In the genomic region with DNA sequence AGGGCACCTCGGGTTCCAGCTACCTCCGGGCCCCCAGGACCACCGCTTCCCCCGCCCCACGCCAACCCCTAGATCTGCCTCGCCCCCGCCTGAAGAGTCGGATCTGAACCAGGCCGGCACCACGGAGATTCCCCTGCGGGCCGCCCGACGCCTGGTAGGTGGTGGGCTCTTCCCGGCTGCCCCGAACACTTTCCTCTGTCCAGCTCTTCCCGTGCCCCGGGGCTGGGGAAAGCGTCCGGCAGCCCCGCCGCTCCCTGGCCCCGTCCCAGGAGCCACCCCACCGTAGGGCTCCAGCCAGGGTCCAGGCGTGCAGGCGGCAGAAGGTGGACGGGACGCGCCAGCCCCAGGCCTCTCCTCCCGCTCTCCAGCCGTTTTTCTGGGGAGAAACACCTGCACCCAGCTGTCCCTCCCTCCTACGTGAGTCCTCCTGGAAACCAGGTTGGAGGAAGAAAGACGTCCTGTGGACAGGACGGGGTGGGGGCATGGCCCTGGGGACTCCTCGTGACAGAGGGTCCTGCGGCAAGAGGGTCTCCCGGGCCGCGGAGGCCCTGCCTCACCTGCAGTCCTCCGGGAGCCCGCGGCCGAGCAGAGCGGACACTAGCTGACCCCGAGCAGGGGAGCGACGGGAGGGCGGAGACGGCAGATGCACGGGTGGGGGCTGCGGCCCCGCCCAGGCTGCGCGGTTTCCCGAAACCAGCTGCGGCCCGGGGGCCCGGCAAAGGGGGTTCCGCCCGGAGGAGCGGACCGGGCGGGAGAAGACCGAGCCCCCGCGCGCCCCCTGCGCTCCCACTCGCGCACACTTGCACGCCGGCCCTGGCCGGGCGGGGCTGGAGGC, we compare ENCODE assay signal across 8 cellular contexts. TPM values are rescaled to one million over a fixed set of nuclear protein-coding genes. Genes with fewer than 3 reads are reported as not detected.
DNase-seq lines count a peak whose midpoint lies in the region; ATAC-seq, FAIRE-seq and TF ChIP-seq lines count a peak whose summit lies in the region.
"Had no signal": no experiment of that assay in that cellular context is flagged by ENCODE, and none has a peak within 500 bp of the region (broad histone marks: within the 10 kb centered on the region; RNA-seq: fewer than 3 reads in every experiment).

A gene (minus strand): TSS at position 624 of the 835 bp plus-strand sequence. CDS start 3,795 bp downstream, outside the sequence.

- H3K14ac ChIP-seq in IMR-90 (replicated peaks; ENCODE audit: low read depth, low read length) = no peak within 1 kb of the TSS

- dilution Hi-C loops in IMR-90 (cut with HindIII; ENCODE audit: low sequenced_read_pairs, unreplicated experiment) = no loop called here

- ATAC-seq in IMR-90 (ENCODE audit: low read depth) (peak; percentile 46), GM12878 (no peak), HG02981 (IDR thresholded peaks at IDR 0.05; ENCODE audit: unreplicated experiment) (no peak)

- no peaks in the 10 kb centered on the region for H3F3A ChIP-seq in smooth muscle cell (ENCODE audit: low read depth)

- peak within 1 kb of the TSS; percentile 21; the same call in 1 of the 2 replicates for H3K4me3 ChIP-seq in IMR-90 (ENCODE audit: insufficient read depth, low read depth, low read length)
- H3K4me3 ChIP-seq in GM12878 = no peak within 1 kb of the TSS
- H3K4me3 ChIP-seq in kidney epithelial cell (ENCODE audit: low read depth, low read length) = no peak within 1 kb of the TSS
- H3K4me3 ChIP-seq in smooth muscle cell = peak within 1 kb of the TSS; percentile 62
- peak within 1 kb of the TSS in 1 of 2 donors; percentile 27 for H3K4me3 ChIP-seq in foreskin fibroblast (ENCODE audit: low read depth in 1 of 2, low read length in 2 of 2)

- no peaks in the 10 kb centered on the region for H3K79me1 ChIP-seq in IMR-90 (ENCODE audit: low read depth in 1 of 2, low read length in 2 of 2)

- no peak for TF ChIP-seq EP300 in GM12878 (IDR thresholded peaks at IDR 0.05; ENCODE audit: borderline replicate concordance in 1 of 2, control insufficient read depth in 1 of 2, low read depth in 2 of 2, low read length in 2 of 2)

- SMC1A ChIA-PET in GM12878 (lab: Charles Lee; ENCODE audit: uncharacterized antibody, unreplicated experiment) = interaction anchor here (1.2 kb wide), 1 partner anchor 12 kb away, joined by 3 read pairs; no protein-coding TSS in a partner anchor

- 0 out of 2 replicates have a peak within 1 kb of the TSS, but pooled peaks have one; percentile 37 for H4K91ac ChIP-seq in IMR-90 (ENCODE audit: insufficient read depth, low read depth, low read length)

- FAIRE-seq in GM12878 (lab: Jason Lieb, UNC) = no peak
- FAIRE-seq: GM19239 had no signal

- H3K36me3 ChIP-seq in IMR-90 (ENCODE audit: control insufficient read depth, insufficient read depth, low read length) = peaks cover 2% of the 10 kb centered on the region; the same call in 1 of the 2 replicates
- H3K36me3 ChIP-seq in GM12878 (ENCODE audit: control insufficient read depth in 2 of 2, insufficient read depth in 2 of 2, low read length in 1 of 2) = no peaks in the 10 kb centered on the region
- H3K36me3 ChIP-seq in kidney epithelial cell (ENCODE audit: control insufficient read depth, insufficient read depth, low read length) = no peaks in the 10 kb centered on the region
- no peaks in the 10 kb centered on the region for H3K36me3 ChIP-seq in smooth muscle cell (ENCODE audit: low read depth)

- no peak for TF ChIP-seq POLR2A in IMR-90 (IDR thresholded peaks at IDR 0.05; ENCODE audit: low read depth, low read length)
- TF ChIP-seq POLR2A in GM12878 (IDR thresholded peaks at IDR 0.05; ENCODE audit: low read depth, low read length) = no peak

- RAD21 ChIA-PET in GM12878 (lab: Charles Lee; ENCODE audit: unreplicated experiment) = interaction anchor here (1.5 kb wide), 1 partner anchor 12 kb away, joined by 5 read pairs; no protein-coding TSS in a partner anchor

- no peak within 1 kb of the TSS for H2AK5ac ChIP-seq in IMR-90 (ENCODE audit: low read depth, low read length)

- H3K9me3 ChIP-seq in IMR-90 (ENCODE audit: control insufficient read depth, insufficient read depth, low read length) (peaks cover 2% of the 10 kb centered on the region; the same call in 1 of the 2 replicates), GM12878 (replicated peaks; ENCODE audit: control insufficient read depth, insufficient read depth, low read length) (no peaks in the 10 kb centered on the region), smooth muscle cell (replicated peaks; ENCODE audit: low read depth) (no peaks in the 10 kb centered on the region)

- H2AK9ac ChIP-seq in IMR-90 (replicated peaks; ENCODE audit: low read depth, low read length, poor library complexity) = no peak within 1 kb of the TSS

- TF ChIP-seq RAD21 in IMR-90 (IDR thresholded peaks at IDR 0.05; ENCODE audit: low read length) (no peak), GM12878 (IDR thresholded peaks at IDR 0.05; ENCODE audit: insufficient read depth, low read depth, low read length) (no peak)

- no peaks in the 10 kb centered on the region for H3K9me1 ChIP-seq in IMR-90 (ENCODE audit: insufficient read depth, low read length)

- BruUV-seq in IMR-90 (replicated peaks; lab: Mats Ljungman, UMichigan) (no TSS peak), GM12878 (replicated peaks; lab: Mats Ljungman, UMichigan) (no TSS peak)

- no peak within 1 kb of the TSS for H3K4ac ChIP-seq in IMR-90 (ENCODE audit: low read depth, low read length)

- peak within 1 kb of the TSS; percentile 26; the same call in 1 of the 2 replicates for H3K18ac ChIP-seq in IMR-90 (ENCODE audit: low read depth, low read length)

- POLR2A ChIA-PET in IMR-90 (lab: Charles Lee; ENCODE audit: unreplicated experiment) = no interaction called here
- POLR2A ChIA-PET in GM12878 (lab: Charles Lee) = interaction anchor here (1.9 kb wide), 1 partner anchor 12 kb away, joined by 7 read pairs; no protein-coding TSS in a partner anchor

- WGBS in IMR-90 (ENCODE audit: extremely low coverage in 2 of 2, insufficient read length in 1 of 2), 2 experiments = 17% methylated on average over 25 of the region's 74 CpGs; no CpG with 5 or more reads in 1 of the 2 experiments
- 40% methylated on average over 65 of the region's 74 CpGs for WGBS in GM12878 (ENCODE audit: insufficient coverage, insufficient replicate concordance, low lambda C conversion rate, missing lambda C conversion rate)
- WGBS in smooth muscle cell (ENCODE audit: low lambda C conversion rate) = 23% methylated on average over 33 of the region's 74 CpGs

- H2BK120ac ChIP-seq in IMR-90 (ENCODE audit: low read depth, low read length) = no peak within 1 kb of the TSS

- H3K9ac ChIP-seq in IMR-90 (ENCODE audit: low read depth, low read length) = no peak within 1 kb of the TSS; the same call in 1 of the 2 replicates
- no peak within 1 kb of the TSS for H3K9ac ChIP-seq in GM12878 (ENCODE audit: control insufficient read depth, insufficient read depth, low read length)
- H3K9ac ChIP-seq in smooth muscle cell (ENCODE audit: low read depth) = no peak within 1 kb of the TSS

- H3K27ac ChIP-seq in IMR-90 (ENCODE audit: insufficient read depth, low read length) (no peak within 1 kb of the TSS), GM12878 (ENCODE audit: control insufficient read depth, insufficient read depth) (no peak within 1 kb of the TSS), smooth muscle cell (ENCODE audit: low read depth) (no peak within 1 kb of the TSS)

- H4K20me1 ChIP-seq in IMR-90 (ENCODE audit: insufficient read depth, low read length) (no peaks in the 10 kb centered on the region), GM12878 (ENCODE audit: control insufficient read depth, insufficient read depth) (no peaks in the 10 kb centered on the region), smooth muscle cell (ENCODE audit: low read depth) (no peaks in the 10 kb centered on the region)

- CTCF ChIA-PET in IMR-90 (lab: Yijun Ruan, JAX) (no interaction called here), GM12878 (lab: Yijun Ruan, JAX) (interaction anchor here (0.6 kb wide), 1 partner anchor 1479 kb away, joined by 3 read pairs; no protein-coding TSS in a partner anchor)

- no peak within 1 kb of the TSS; the same call in 1 of the 2 replicates for H4K5ac ChIP-seq in IMR-90 (ENCODE audit: low read depth, low read length)

- H3K4me2 ChIP-seq in IMR-90 (ENCODE audit: low read depth, low read length) (peak within 1 kb of the TSS; percentile 19; the same call in 1 of the 2 replicates), GM12878 (ENCODE audit: control insufficient read depth, insufficient read depth) (no peak within 1 kb of the TSS), smooth muscle cell (peak within 1 kb of the TSS; percentile 93)

- H3K79me2 ChIP-seq in GM12878 (ENCODE audit: control insufficient read depth, insufficient read depth, low read length) = no peaks in the 10 kb centered on the region
- no peaks in the 10 kb centered on the region for H3K79me2 ChIP-seq in smooth muscle cell (ENCODE audit: low read depth)

- in situ Hi-C loops in IMR-90 (cut with MboI; ENCODE audit: low sequenced_read_pairs) = loop anchor here (25.0 kb wide), 1 partner anchor 312 kb away; no protein-coding TSS in a partner anchor
- in situ Hi-C loops in GM12878 (cut with MboI) = no loop called here

- peak within 1 kb of the TSS; percentile 51 for H2AFZ ChIP-seq in IMR-90 (replicated peaks; ENCODE audit: low read length, poor library complexity)
- H2AFZ ChIP-seq in GM12878 (ENCODE audit: control insufficient read depth, low read depth, low read length) = no peak within 1 kb of the TSS
- peak within 1 kb of the TSS; percentile 66 for H2AFZ ChIP-seq in smooth muscle cell (ENCODE audit: low read depth)

- no peak for DNase-seq in IMR-90
- DNase-seq in GM12878 (ENCODE audit: low read depth, low spot score) = no peak
- no peak for DNase-seq in kidney epithelial cell (ENCODE audit: low read depth)
- DNase-seq in smooth muscle cell (lab: John Stamatoyannopoulos, UW; ENCODE audit: unreplicated experiment) = no peak
- DNase-seq in foreskin fibroblast = no peak
- no peak for DNase-seq in GM19238 (ENCODE audit: insufficient read length, low spot score)

- H3K4me1 ChIP-seq in IMR-90 (ENCODE audit: control insufficient read depth, insufficient read depth, low read length) = no peaks in the 10 kb centered on the region
- no peaks in the 10 kb centered on the region for H3K4me1 ChIP-seq in GM12878 (ENCODE audit: control insufficient read depth, insufficient read depth, low read length)
- H3K4me1 ChIP-seq in smooth muscle cell (ENCODE audit: low read depth) = no peaks in the 10 kb centered on the region

- H4K8ac ChIP-seq in IMR-90 (ENCODE audit: low read depth in 2 of 2, low read length in 2 of 2) = no peak within 1 kb of the TSS

- H2BK20ac ChIP-seq in IMR-90 (ENCODE audit: low read depth, low read length) = no peak within 1 kb of the TSS; the same call in 1 of the 2 replicates

- TF ChIP-seq CTCF in IMR-90 (conservative IDR thresholded peaks at IDR 0.05; ENCODE audit: low read depth, low read length) (no peak), GM12878 (IDR thresholded peaks at IDR 0.05 in 2 of 3, conservative IDR thresholded peaks at IDR 0.05 in 1 of 3; ENCODE audit: control insufficient read depth in 2 of 3, extremely low read depth in 1 of 3, insufficient read depth in 1 of 3, low read depth in 3 of 3, low read length in 3 of 3) (no peak), kidney epithelial cell (IDR thresholded peaks at IDR 0.05; ENCODE audit: insufficient read depth, low read length, poor library complexity, severe bottlenecking) (no peak), smooth muscle cell (IDR thresholded peaks at IDR 0.05; ENCODE audit: borderline replicate concordance, insufficient read depth, poor library complexity, severe bottlenecking) (no peak), foreskin fibroblast (IDR thresholded peaks at IDR 0.05; ENCODE audit: low read depth, low read length) (no peak)

- H3K27me3 ChIP-seq in IMR-90 (ENCODE audit: control insufficient read depth, insufficient read depth, low read length) = peaks cover 29% of the 10 kb centered on the region
- peaks cover 8 to 14% of the 10 kb centered on the region in 2 experiments; a peak in 3 of 4 replicates for H3K27me3 ChIP-seq in GM12878 (replicated peaks in 1 of 2; ENCODE audit: control insufficient read depth in 2 of 2, insufficient read depth in 2 of 2, low read length in 1 of 2)
- H3K27me3 ChIP-seq in kidney epithelial cell (ENCODE audit: control insufficient read depth, insufficient read depth, low read length) = peaks cover 38% of the 10 kb centered on the region
- peaks cover 54% of the 10 kb centered on the region for H3K27me3 ChIP-seq in smooth muscle cell (ENCODE audit: low read depth)

- H3K23ac ChIP-seq in IMR-90 (ENCODE audit: low read depth, low read length) = no peak within 1 kb of the TSS

- no peak within 1 kb of the TSS for H3K56ac ChIP-seq in IMR-90 (ENCODE audit: extremely low read depth, insufficient read depth, low read length)

- H2BK15ac ChIP-seq in IMR-90 (ENCODE audit: low read depth, low read length) = no peak within 1 kb of the TSS

- H2BK5ac ChIP-seq in IMR-90 (ENCODE audit: low read depth, low read length, poor library complexity, severe bottlenecking) = no peak within 1 kb of the TSS

- intact Hi-C loops in IMR-90 (cut with micrococcal nuclease) (no loop called here), GM12878 (cut with micrococcal nuclease; ENCODE audit: unreplicated experiment) (no loop called here)

RNA-seq across cellular contexts. Expression of the gene that starts here (rescaled TPM):
- total RNA-seq in IMR-90 (2012; rRNA removed) (not detected in 2 replicates), GM12878 (2014; rRNA removed) (0.16 and 0.17 TPM in 2 replicates), GM12878 (2014; rRNA removed; fragmentation: Illumina TruSeq; extraction: Trizol) (not detected in 2 replicates), GM12878 (2021) (0.21 and 0.36 TPM in 2 replicates), kidney epithelial cell (15.8 and 17.5 TPM in 2 replicates), smooth muscle cell (52.8 and 78.8 TPM in 2 replicates)
- polyA plus RNA-seq in IMR-90 (2012; rRNA removed) (not detected in 2 replicates), GM12878 (2011; rRNA removed) (0.05 TPM in 1 of 2 replicates, not detected in the other), GM12878 (2014; fragmentation: Illumina TruSeq; extraction: Trizol) (not detected in 2 replicates), GM12878 (2014; fragmentation: Nextera tagmentation; extraction: Ambion mirVana) (under 1 TPM; 0.18 to 0.40 TPM), GM12878 (2014; rRNA removed) (0.09 TPM in 1 of 2 replicates, not detected in the other), GM12878 (2016; fragmentation: Nextera tagmentation; extraction: Ambion mirVana) (under 1 TPM in 1 of 2 experiments, not detected in 1; 0.21 TPM), smooth muscle cell (90.5 and 108 TPM in 2 replicates)
- 0.07 TPM in 1 of 2 replicates, not detected in the other for polyA plus RNA-seq in IMR-90 (2012; cell fraction: cytosol; rRNA removed)
- polyA plus RNA-seq in IMR-90 (2012; cell fraction: nucleus; rRNA removed; ENCODE audit: low replicate concordance) = 0.14 TPM in 1 of 2 replicates, not detected in the other
- not detected in 2 replicates for total RNA-seq in GM12878 (2013; cell fraction: nucleolus; rRNA removed)
- not detected for polyA plus RNA-seq in GM12878 (2011; ENCODE audit: low read depth)
- 0.06 TPM in 1 of 2 replicates, not detected in the other for polyA plus RNA-seq in GM12878 (2011; cell fraction: cytosol; rRNA removed)
- polyA plus RNA-seq in GM12878 (2011; cell fraction: nucleus; rRNA removed) = not detected in 2 replicates
- polyA plus RNA-seq in GM12878 (2012) = not detected in 2 replicates
- not detected in 2 replicates for polyA minus RNA-seq in GM12878 (2011; rRNA and poly(A)+ RNA removed)
- not detected in 2 replicates for polyA minus RNA-seq in GM12878 (2011; cell fraction: cytosol; rRNA and poly(A)+ RNA removed)
- not detected in 2 replicates for polyA minus RNA-seq in GM12878 (2011; cell fraction: nucleus; rRNA and poly(A)+ RNA removed)

Comparison
In these comparisons a context has a peak if more than half of its experiments do, and no peak if none do; other contexts are left out.
1. RNA of the gene that starts here (total RNA-seq): 52.8 to 78.8 TPM in smooth muscle cell and 15.8 to 17.5 TPM in kidney epithelial cell; 0.16 to 0.36 TPM in GM12878 and not detected in IMR-90; every median in the first group is over 10 times any median in the second.
2. RNA of the gene that starts here (polyA plus RNA-seq): 90.5 to 108 TPM in smooth muscle cell; 0.05 to 0.40 TPM in GM12878 and 0.07 to 0.14 TPM in IMR-90; every median in the first group is over 10 times any median in the second.
3. Peak in ATAC-seq, H3K4me3 ChIP-seq and H3K4me2 ChIP-seq in IMR-90; RNA of the gene not detected or under 1 TPM.